8 cellular contexts compared by ENCODE assay signal in genomic region chr10:87861034-87861433, GRCh38. TPM values are rescaled to one million over a fixed set of nuclear protein-coding genes. Genes with fewer than 3 reads are reported as not detected.
DNase-seq lines count a peak whose midpoint lies in the region; ATAC-seq and TF ChIP-seq lines count a peak whose summit lies in the region.

No MANE protein-coding gene starts in this region.

- peaks cover 26% of the 10 kb centered on the region for H3K36me3 ChIP-seq in DOHH2 (ENCODE audit: control insufficient read depth, low read length)
- no peaks in the 10 kb centered on the region for H3K36me3 ChIP-seq in duodenal mucosa (ENCODE audit: control insufficient read depth in 1 of 2, insufficient read depth in 2 of 2, low read length in 2 of 2)

- peaks cover 11% of the 10 kb centered on the region for H3F3A ChIP-seq in DOHH2 (ENCODE audit: control insufficient read depth, insufficient read depth)

- peaks cover 23% of the 10 kb centered on the region for H3K4me1 ChIP-seq in DOHH2 (ENCODE audit: control insufficient read depth, low read length)
- peaks cover 13 to 16% of the 10 kb centered on the region in 2 donors for H3K4me1 ChIP-seq in duodenal mucosa (ENCODE audit: control insufficient read depth in 1 of 2, insufficient read depth in 2 of 2, low read length in 2 of 2)

- TF ChIP-seq CTCF in DOHH2 (IDR thresholded peaks at IDR 0.05; ENCODE audit: low read depth, low read length, poor library complexity, severe bottlenecking) (no peak), NB4 (IDR thresholded peaks at IDR 0.05; ENCODE audit: low read depth, low read length) (no peak), osteocyte (IDR thresholded peaks at IDR 0.05) (no peak)

- H3K9me3 ChIP-seq in DOHH2 (ENCODE audit: control insufficient read depth, insufficient read depth, low read length) (peaks cover 6% of the 10 kb centered on the region; the same call in 1 of the 2 replicates), duodenal mucosa (ENCODE audit: control insufficient read depth in 1 of 2, low read length in 2 of 2) (peaks cover 0 to 1% of the 10 kb centered on the region in 2 donors)

- H3K4me3 ChIP-seq in DOHH2 (ENCODE audit: low read length) (peak overlapping the region; percentile 91), NB4 (ENCODE audit: low read depth, low read length) (peak overlapping the region; percentile 92), duodenal mucosa (ENCODE audit: low read depth in 1 of 2, low read length in 2 of 2) (peak overlapping the region; percentile 93 to 97)

- no peak overlapping the region for H3K27ac Mint-ChIP-seq in osteocyte (ENCODE audit: unreplicated experiment)

- H3K27me3 Mint-ChIP-seq in osteocyte (ENCODE audit: unreplicated experiment): no peaks in the 10 kb centered on the region

- no peak for TF ChIP-seq POLR2A in NB4 (IDR thresholded peaks at IDR 0.05; ENCODE audit: extremely low read depth, insufficient read length)

- H3K27me3 ChIP-seq in DOHH2 (ENCODE audit: control insufficient read depth, low read length) (no peaks in the 10 kb centered on the region), duodenal mucosa (ENCODE audit: control insufficient read depth in 1 of 2, insufficient read depth in 2 of 2, low read length in 2 of 2) (no peaks in the 10 kb centered on the region)

- no peak for ATAC-seq in HG03354 (IDR thresholded peaks at IDR 0.05; ENCODE audit: poor library complexity, severe bottlenecking, unreplicated experiment)
- ATAC-seq in GM18520 (IDR thresholded peaks at IDR 0.05; ENCODE audit: unreplicated experiment): no peak
- ATAC-seq in HG03139 (IDR thresholded peaks at IDR 0.05; ENCODE audit: unreplicated experiment): no peak

- H3K27ac ChIP-seq in DOHH2 (ENCODE audit: low read depth, low read length): peak overlapping the region; percentile 89
- H3K27ac ChIP-seq in duodenal mucosa (ENCODE audit: low read depth, low read length): no peak overlapping the region

- H4K20me1 ChIP-seq in DOHH2 (ENCODE audit: control insufficient read depth, insufficient read depth, low read depth, low read length): peaks cover 17% of the 10 kb centered on the region

- peak overlapping the region; percentile 95 for H3K4me3 Mint-ChIP-seq in osteocyte (ENCODE audit: unreplicated experiment)

- H3K79me2 ChIP-seq in DOHH2 (ENCODE audit: control insufficient read depth, low read length): peaks cover 53% of the 10 kb centered on the region

- peaks cover 7% of the 10 kb centered on the region for H3K4me1 Mint-ChIP-seq in osteocyte (ENCODE audit: unreplicated experiment)

- no peaks in the 10 kb centered on the region for H3K36me3 Mint-ChIP-seq in osteocyte (ENCODE audit: unreplicated experiment)

- DNase-seq in NB4 (ENCODE audit: low read depth) (peak; percentile 82), osteocyte (ENCODE audit: extremely low spot score, unreplicated experiment) (no peak)
- DNase-seq in stimulated activated CD4-positive, alpha-beta T cell treated with anti-CD3 and anti-CD28 coated beads, Interleukin-4, amount 100 ng/mL, for 4 hours: no peak

- H3K9ac ChIP-seq in duodenal mucosa (ENCODE audit: low read depth in 1 of 2, low read length in 2 of 2): peak overlapping the region in 1 of 2 donors; percentile 86

- peak overlapping the region; percentile 85 for H3K4me2 ChIP-seq in DOHH2 (ENCODE audit: low read length)

- H3K9me2 ChIP-seq in DOHH2 (replicated peaks; ENCODE audit: control insufficient read depth, low read length): no peaks in the 10 kb centered on the region

- H3K9me3 Mint-ChIP-seq in osteocyte (ENCODE audit: unreplicated experiment): no peaks in the 10 kb centered on the region

RNA-seq across cellular contexts. Expression of gene KLLN, which starts 2.3 kb away (rescaled TPM):
- total RNA-seq in osteocyte: 0.39 and 0.46 TPM in 2 replicates

RNA-seq across cellular contexts. Expression of gene PTEN, which starts 2.4 kb away (rescaled TPM):
- total RNA-seq in osteocyte: 67.6 and 69.3 TPM in 2 replicates

RNA-seq across cellular contexts. Expression of gene ATAD1, which starts 43.0 kb away (rescaled TPM):
- total RNA-seq in osteocyte: 61.1 and 63.2 TPM in 2 replicates
